8 cellular contexts compared by ENCODE assay signal in genomic region chr19:1847684-1848398, GRCh38. TPM values are rescaled to one million over a fixed set of nuclear protein-coding genes. Genes with fewer than 3 reads are reported as not detected.
DNase-seq lines count a peak whose midpoint lies in the region; ATAC-seq, FAIRE-seq and TF ChIP-seq lines count a peak whose summit lies in the region.

No MANE protein-coding gene starts in this region.

- no peaks in the 10 kb centered on the region for H3K27me3 Mint-ChIP-seq in T-helper 1 cell treated with Interleukin-12 subunit alpha and Interleukin-12 subunit beta and Interleukin-4 antibody, amounts not matched to agents 30 μg/mL and 1 μg/mL, for 36 hours (ENCODE audit: low read depth)

- H3K4me3 ChIP-seq in upper lobe of left lung, result peak overlapping the region; percentile 92 to 100 (median 98)

- no peaks in the 10 kb centered on the region for H3K27me3 ChIP-seq in upper lobe of left lung

- H3K9me3 ChIP-seq in upper lobe of left lung, result no peaks in the 10 kb centered on the region

- TF ChIP-seq POLR2A in upper lobe of left lung (IDR thresholded peaks at IDR 0.05), result no peak

- no peak for DNase-seq in T-helper 1 cell
- peak; percentile 20 for DNase-seq in RCC 7860 (ENCODE audit: low spot score)
- peak; percentile 46 for DNase-seq in dedifferentiated amniotic fluid mesenchymal stem cell (ENCODE audit: extremely low spot score)
- DNase-seq in lung microvascular endothelial cell (ENCODE audit: low read depth in 2 of 2), result peak; percentile 80 to 93
- DNase-seq in upper lobe of left lung, result peak; percentile 51 to 90
- DNase-seq in DMS79 treated with DMSO at 0.1 percent for 48 hours (lab: John Stamatoyannopoulos, UW), result no peak

- peak overlapping the region; percentile 92 for H3K27ac Mint-ChIP-seq in T-helper 1 cell treated with Interleukin-12 subunit alpha and Interleukin-12 subunit beta and Interleukin-4 antibody, amounts not matched to agents 30 μg/mL and 1 μg/mL, for 36 hours

- peak; percentile 36 for ATAC-seq in HG02938 (IDR thresholded peaks at IDR 0.05; ENCODE audit: unreplicated experiment)
- ATAC-seq in upper lobe of left lung (ENCODE audit: low FRiP score in 2 of 2), result peak in 1 of 2 donors; percentile 40

- peaks cover 57 to 70% (median 59%) of the 10 kb centered on the region in 4 donors for H3K4me1 ChIP-seq in upper lobe of left lung

- peaks cover 32% of the 10 kb centered on the region for H3K4me1 Mint-ChIP-seq in T-helper 1 cell treated with Interleukin-12 subunit alpha and Interleukin-12 subunit beta and Interleukin-4 antibody, amounts not matched to agents 30 μg/mL and 1 μg/mL, for 36 hours (ENCODE audit: low read depth)

- no peak for TF ChIP-seq CTCF in upper lobe of left lung (IDR thresholded peaks at IDR 0.05)

- peak overlapping the region; percentile 98 to 99 (median 98) for H3K27ac ChIP-seq in upper lobe of left lung

- 0% methylated on average over 52 of the region's 72 CpGs; no CpG with 5 or more reads in 1 of the 2 donors for WGBS in upper lobe of left lung, 2 donors

- H3K36me3 ChIP-seq in upper lobe of left lung, result peaks cover 0 to 13% (median 0%) of the 10 kb centered on the region in 4 donors

- peak in 2 of 4 donors; percentile 3 to 36 for TF ChIP-seq EP300 in upper lobe of left lung (IDR thresholded peaks at IDR 0.05)

- H3K36me3 Mint-ChIP-seq in T-helper 1 cell treated with Interleukin-12 subunit alpha and Interleukin-12 subunit beta and Interleukin-4 antibody, amounts not matched to agents 30 μg/mL and 1 μg/mL, for 36 hours (ENCODE audit: low read depth), result peaks cover 7% of the 10 kb centered on the region

- peak overlapping the region; percentile 93 for H3K4me3 Mint-ChIP-seq in T-helper 1 cell treated with Interleukin-12 subunit alpha and Interleukin-12 subunit beta and Interleukin-4 antibody, amounts not matched to agents 30 μg/mL and 1 μg/mL, for 36 hours

- no peak for FAIRE-seq in RCC 7860 (lab: Jason Lieb, UNC)

- no peaks in the 10 kb centered on the region for H3K9me3 Mint-ChIP-seq in T-helper 1 cell treated with Interleukin-12 subunit alpha and Interleukin-12 subunit beta and Interleukin-4 antibody, amounts not matched to agents 30 μg/mL and 1 μg/mL, for 36 hours

RNA-seq across cellular contexts. Expression of gene REXO1, which starts 0.4 kb away (rescaled TPM):
- 4.4 and 6.9 TPM in 2 replicates for total RNA-seq in lung microvascular endothelial cell
- 100 to 1,000 TPM in 1 of 6 donors, 10 to 100 TPM in 5; 17.0 to 106 (median 38.8) TPM for total RNA-seq in upper lobe of left lung

RNA-seq across cellular contexts. Expression of gene KLF16, which starts 15.5 kb away (rescaled TPM):
- total RNA-seq in lung microvascular endothelial cell (3.7 and 5.6 TPM in 2 replicates), upper lobe of left lung (10 to 100 TPM in 4 of 6 donors, 1 to 10 TPM in 2; 6.9 to 39.9 (median 16.4) TPM)

RNA-seq across cellular contexts. Expression of gene ATP8B3, which starts 35.8 kb away (rescaled TPM):
- total RNA-seq in lung microvascular endothelial cell, result 0.20 and 0.65 TPM in 2 replicates
- total RNA-seq in upper lobe of left lung, result 1 to 10 TPM in 3 of 6 donors, under 1 TPM in 3; under 0.01 to 6.2 (median 1.1) TPM

RNA-seq across cellular contexts. Expression of gene ABHD17A, which starts 37.5 kb away (rescaled TPM):
- total RNA-seq in lung microvascular endothelial cell, result 82.4 and 102 TPM in 2 replicates
- 100 to 1,000 TPM in 4 of 6 donors, 10 to 100 TPM in 2; 63.4 to 143 (median 108) TPM for total RNA-seq in upper lobe of left lung

RNA-seq across cellular contexts. Expression of gene ADAT3, which starts 57.4 kb away (rescaled TPM):
- 1.3 and 3.0 TPM in 2 replicates for total RNA-seq in lung microvascular endothelial cell
- 10 to 100 TPM in 4 of 6 donors, 1 to 10 TPM in 2; 6.1 to 25.1 (median 12.0) TPM for total RNA-seq in upper lobe of left lung

Comparison
In these comparisons a context has a peak if more than half of its experiments do, and no peak if none do; other contexts are left out.
1. DNase-seq: peak in RCC 7860 (single experiment), dedifferentiated amniotic fluid mesenchymal stem cell (single experiment), lung microvascular endothelial cell (2 of 2) and upper lobe of left lung (2 of 2); none in T-helper 1 cell (0 of 5) and DMS79 treated with DMSO at 0.1 percent for 48 hours (single experiment).